Comparison of ENCODE assay signal across 7 cellular contexts in the genomic region with DNA sequence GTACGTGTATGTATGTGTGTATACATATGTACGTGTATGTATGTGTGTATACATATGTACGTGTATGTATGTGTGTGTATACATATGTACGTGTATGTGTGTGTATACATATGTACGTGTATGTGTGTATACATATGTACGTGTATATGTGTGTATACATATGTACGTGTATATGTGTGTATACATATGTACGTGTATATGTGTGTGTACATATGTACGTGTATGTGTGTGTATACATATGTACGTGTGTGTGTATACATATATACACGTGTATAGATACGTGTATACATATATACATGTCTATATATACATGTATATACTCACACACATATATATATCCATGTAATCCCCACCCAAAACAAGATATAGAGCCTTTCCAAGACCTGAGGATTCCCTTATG. TPM values are rescaled to one million over a fixed set of nuclear protein-coding genes. Genes with fewer than 3 reads are reported as not detected.
DNase-seq lines count a peak whose midpoint lies in the region; ATAC-seq, FAIRE-seq and TF ChIP-seq lines count a peak whose summit lies in the region.
"Not testable (repeated sequence)": the region's sequence is repeated elsewhere in the genome, so short reads cannot be mapped to it uniquely, and the experiment has no call there.

No MANE protein-coding gene starts in this region.

- peak overlapping the region in 5 of 9 donors; percentile 67 to 98 (median 96) for H3K27ac Mint-ChIP-seq in naive thymus-derived CD4-positive, alpha-beta T cell

- RAD21 ChIA-PET in GM12878 (lab: Charles Lee; ENCODE audit: unreplicated experiment), result not testable (repeated sequence)

- H3K36me3 ChIP-seq in GM12878 (ENCODE audit: control insufficient read depth in 2 of 2, insufficient read depth in 2 of 2, low read length in 1 of 2); hepatocyte (replicated peaks; ENCODE audit: insufficient read depth, low read depth); naive thymus-derived CD4-positive, alpha-beta T cell (ENCODE audit: control insufficient read depth in 2 of 3, insufficient read depth in 3 of 3, low read length in 3 of 3): not testable (repeated sequence)

- not testable (repeated sequence) for H3K4me1 ChIP-seq in GM12878 (ENCODE audit: control insufficient read depth, insufficient read depth, low read length)
- peaks cover 14% of the 10 kb centered on the region for H3K4me1 ChIP-seq in hepatocyte (ENCODE audit: insufficient read depth)
- H3K4me1 ChIP-seq in naive thymus-derived CD4-positive, alpha-beta T cell (ENCODE audit: control insufficient read depth in 2 of 2, insufficient read depth in 2 of 2, low read length in 2 of 2), result peaks cover 10% of the 10 kb centered on the region in 2 donors

- SMC1A ChIA-PET in GM12878 (lab: Charles Lee; ENCODE audit: uncharacterized antibody, unreplicated experiment), result interaction anchor here (1.1 kb wide), 1 partner anchor 18 kb away, joined by 3 read pairs; no protein-coding TSS in a partner anchor

- not testable (repeated sequence) for H3K9me3 ChIP-seq in GM12878 (replicated peaks; ENCODE audit: control insufficient read depth, insufficient read depth, low read length); hepatocyte (ENCODE audit: low read depth); naive thymus-derived CD4-positive, alpha-beta T cell (ENCODE audit: control insufficient read depth in 2 of 3, low read length in 3 of 3)

- peak; percentile 89 for FAIRE-seq in D721Med (lab: Jason Lieb, UNC)
- FAIRE-seq in H54 (lab: Jason Lieb, UNC), result peak; percentile 81
- peak; percentile 78 for FAIRE-seq in GM12878 (lab: Jason Lieb, UNC)

- not testable (repeated sequence) for H3K27me3 Mint-ChIP-seq in naive thymus-derived CD4-positive, alpha-beta T cell

- not testable (repeated sequence) for TF ChIP-seq RAD21 in GM12878 (IDR thresholded peaks at IDR 0.05; ENCODE audit: insufficient read depth, low read depth, low read length)

- H3K9me3 Mint-ChIP-seq in naive thymus-derived CD4-positive, alpha-beta T cell, result not testable (repeated sequence)

- not testable (repeated sequence) for ATAC-seq in GM12878; naive thymus-derived CD4-positive, alpha-beta T cell

- 94% methylated on average over 12 of the region's 12 CpGs for WGBS in GM12878 (ENCODE audit: insufficient coverage, insufficient replicate concordance, low lambda C conversion rate, missing lambda C conversion rate)
- WGBS in hepatocyte (ENCODE audit: low lambda C conversion rate, missing lambda C conversion rate), result 94% methylated on average over 12 of the region's 12 CpGs

- H3K36me3 Mint-ChIP-seq in naive thymus-derived CD4-positive, alpha-beta T cell, result not testable (repeated sequence)

- CTCF ChIA-PET in GM12878 (lab: Yijun Ruan, JAX), result interaction anchor here (1.2 to 1.5 kb wide), 2 partner anchors 11 to 19 kb away, joined by 3 to 4 read pairs; a partner anchor contains a TSS
- CTCF ChIA-PET in naive thymus-derived CD4-positive, alpha-beta T cell (lab: Charles Lee), result interaction anchor here (0.7 kb wide), 1 partner anchor 1164 kb away, joined by 3 read pairs; no protein-coding TSS in a partner anchor

- H3K4me3 Mint-ChIP-seq in naive thymus-derived CD4-positive, alpha-beta T cell, result peak overlapping the region in 6 of 10 donors; percentile 49 to 98 (median 95)

- not testable (repeated sequence) for H3K9me2 ChIP-seq in hepatocyte (replicated peaks; ENCODE audit: insufficient read depth)

- not testable (repeated sequence) for H3K79me2 ChIP-seq in GM12878 (ENCODE audit: control insufficient read depth, insufficient read depth, low read length); hepatocyte

- H3K27me3 ChIP-seq in GM12878 (replicated peaks in 1 of 2; ENCODE audit: control insufficient read depth in 2 of 2, insufficient read depth in 2 of 2, low read length in 1 of 2); hepatocyte; naive thymus-derived CD4-positive, alpha-beta T cell (ENCODE audit: control insufficient read depth in 2 of 2, insufficient read depth in 2 of 2, low read length in 2 of 2): not testable (repeated sequence)

- intact Hi-C loops in GM12878 (cut with micrococcal nuclease; ENCODE audit: unreplicated experiment), result not testable (repeated sequence)
- intact Hi-C loops in naive thymus-derived CD4-positive, alpha-beta T cell (cut with micrococcal nuclease), result loop anchor here (5.0 to 10.0 kb wide), 3 partner anchors 45 to 173 kb away; a partner anchor contains a TSS

- not testable (repeated sequence) for TF ChIP-seq POLR2A in H54 (IDR thresholded peaks at IDR 0.05; ENCODE audit: low read depth, low read length); GM12878 (IDR thresholded peaks at IDR 0.05; ENCODE audit: low read depth, low read length)

- not testable (repeated sequence) for BruUV-seq in GM12878 (replicated peaks; lab: Mats Ljungman, UMichigan)

- not testable (repeated sequence) for H3K4me3 ChIP-seq in GM12878; hepatocyte; naive thymus-derived CD4-positive, alpha-beta T cell (ENCODE audit: low read length)

- not testable (repeated sequence) for H2AFZ ChIP-seq in GM12878 (ENCODE audit: control insufficient read depth, low read depth, low read length); hepatocyte

- TF ChIP-seq EP300 in GM12878 (IDR thresholded peaks at IDR 0.05; ENCODE audit: borderline replicate concordance in 1 of 2, control insufficient read depth in 1 of 2, low read depth in 2 of 2, low read length in 2 of 2), result not testable (repeated sequence)

- in situ Hi-C loops in GM12878 (cut with MboI), result not testable (repeated sequence)

- H4K20me1 ChIP-seq in GM12878 (ENCODE audit: control insufficient read depth, insufficient read depth); hepatocyte (ENCODE audit: insufficient read depth, poor library complexity, severe bottlenecking): not testable (repeated sequence)

- H3K27ac ChIP-seq in 22Rv1 (peak overlapping the region; percentile 97), VCaP (peak overlapping the region; percentile 96; the same call in 1 of the 2 replicates), hepatocyte (peak overlapping the region; percentile 83)
- H3K27ac ChIP-seq in GM12878 (ENCODE audit: control insufficient read depth, insufficient read depth), result not testable (repeated sequence)
- peak overlapping the region; percentile 98 for H3K27ac ChIP-seq in naive thymus-derived CD4-positive, alpha-beta T cell (ENCODE audit: low read depth, low read length)

- peaks cover 11 to 38% (median 32%) of the 10 kb centered on the region in 7 donors for H3K4me1 Mint-ChIP-seq in naive thymus-derived CD4-positive, alpha-beta T cell

- H3K9ac ChIP-seq in GM12878 (ENCODE audit: control insufficient read depth, insufficient read depth, low read length), result not testable (repeated sequence)

- not testable (repeated sequence) for DNase-seq in D721Med (ENCODE audit: insufficient read length, low spot score); H54 (ENCODE audit: insufficient read length, low spot score); GM12878 (ENCODE audit: low read depth, low spot score); hepatocyte (ENCODE audit: low spot score); naive thymus-derived CD4-positive, alpha-beta T cell

- H3K4me2 ChIP-seq in GM12878 (ENCODE audit: control insufficient read depth, insufficient read depth), result not testable (repeated sequence)
- peak overlapping the region; percentile 82 for H3K4me2 ChIP-seq in hepatocyte

- TF ChIP-seq CTCF in 22Rv1 (IDR thresholded peaks at IDR 0.05); D721Med (IDR thresholded peaks at IDR 0.05; ENCODE audit: insufficient read depth, missing control alignments); VCaP (conservative IDR thresholded peaks at IDR 0.05); GM12878 (IDR thresholded peaks at IDR 0.05 in 2 of 3, conservative IDR thresholded peaks at IDR 0.05 in 1 of 3; ENCODE audit: control insufficient read depth in 2 of 3, extremely low read depth in 1 of 3, insufficient read depth in 1 of 3, low read depth in 3 of 3, low read length in 3 of 3); hepatocyte (IDR thresholded peaks at IDR 0.05; ENCODE audit: poor library complexity): not testable (repeated sequence)

- POLR2A ChIA-PET in GM12878 (lab: Charles Lee), result interaction anchor here (0.7 kb wide), 1 partner anchor 11 kb away, joined by 3 read pairs; no protein-coding TSS in a partner anchor
- POLR2A ChIA-PET in naive thymus-derived CD4-positive, alpha-beta T cell (lab: Charles Lee), result not testable (repeated sequence)

RNA-seq across cellular contexts. Expression of a gene that starts 2.0 kb away (rescaled TPM):
- 4.7 and 6.1 TPM in 2 replicates for total RNA-seq in GM12878 (2013; cell fraction: nucleolus; rRNA removed)
- total RNA-seq in GM12878 (2014; rRNA removed) (2.3 and 2.5 TPM in 2 replicates), GM12878 (2014; rRNA removed; fragmentation: Illumina TruSeq; extraction: Trizol) (0.83 and 1.0 TPM in 2 replicates), GM12878 (2021) (4.2 and 4.3 TPM in 2 replicates), hepatocyte (3.1 and 6.3 TPM in 2 replicates)
- 7.0 TPM for polyA plus RNA-seq in GM12878 (2011; ENCODE audit: low read depth)
- polyA plus RNA-seq in GM12878 (2011; rRNA removed) (0.46 and 1.2 TPM in 2 replicates), GM12878 (2014; fragmentation: Illumina TruSeq; extraction: Trizol) (0.87 and 1.1 TPM in 2 replicates), GM12878 (2014; fragmentation: Nextera tagmentation; extraction: Ambion mirVana) (under 1 TPM; 0.26 to 0.31 TPM), GM12878 (2014; rRNA removed) (2.2 TPM in 2 replicates), GM12878 (2016; fragmentation: Nextera tagmentation; extraction: Ambion mirVana) (1 to 10 TPM in 1 of 2 experiments, under 1 TPM in 1; 0.86 to 1.4 TPM), hepatocyte (3.2 and 5.9 TPM in 2 replicates)
- 0.45 and 0.60 TPM in 2 replicates for polyA plus RNA-seq in GM12878 (2011; cell fraction: cytosol; rRNA removed)
- polyA plus RNA-seq in GM12878 (2011; cell fraction: nucleus; rRNA removed), result 3.1 and 3.4 TPM in 2 replicates
- polyA plus RNA-seq in GM12878 (2012), result 2.9 and 3.6 TPM in 2 replicates
- 0.44 and 0.82 TPM in 2 replicates for polyA minus RNA-seq in GM12878 (2011; rRNA and poly(A)+ RNA removed)
- polyA minus RNA-seq in GM12878 (2011; cell fraction: cytosol; rRNA and poly(A)+ RNA removed), result 0.31 TPM in 1 of 2 replicates, not detected in the other
- 0.57 and 0.97 TPM in 2 replicates for polyA minus RNA-seq in GM12878 (2011; cell fraction: nucleus; rRNA and poly(A)+ RNA removed)
- total RNA-seq in naive thymus-derived CD4-positive, alpha-beta T cell, result 10 to 100 TPM in 4 of 5 experiments, 1 to 10 TPM in 1; 5.1 to 85.5 (median 33.5) TPM
- polyA plus RNA-seq in naive thymus-derived CD4-positive, alpha-beta T cell, result 1 to 10 TPM; 1.8 to 4.7 TPM

RNA-seq across cellular contexts. Expression of a gene that starts 18.8 kb away (rescaled TPM):
- 79.6 and 89.4 TPM in 2 replicates for total RNA-seq in GM12878 (2013; cell fraction: nucleolus; rRNA removed)
- total RNA-seq in GM12878 (2014; rRNA removed) (84.2 and 85.2 TPM in 2 replicates), GM12878 (2014; rRNA removed; fragmentation: Illumina TruSeq; extraction: Trizol) (94.3 and 94.8 TPM in 2 replicates), GM12878 (2021) (71.0 and 83.1 TPM in 2 replicates), hepatocyte (273 and 277 TPM in 2 replicates)
- 103 TPM for polyA plus RNA-seq in GM12878 (2011; ENCODE audit: low read depth)
- polyA plus RNA-seq in GM12878 (2011; rRNA removed) (228 and 267 TPM in 2 replicates), GM12878 (2014; fragmentation: Illumina TruSeq; extraction: Trizol) (170 and 209 TPM in 2 replicates), GM12878 (2014; fragmentation: Nextera tagmentation; extraction: Ambion mirVana) (100 to 1,000 TPM; 197 to 222 TPM), GM12878 (2014; rRNA removed) (162 and 183 TPM in 2 replicates), GM12878 (2016; fragmentation: Nextera tagmentation; extraction: Ambion mirVana) (100 to 1,000 TPM; 132 to 147 TPM), hepatocyte (303 and 348 TPM in 2 replicates)
- 245 and 337 TPM in 2 replicates for polyA plus RNA-seq in GM12878 (2011; cell fraction: cytosol; rRNA removed)
- polyA plus RNA-seq in GM12878 (2011; cell fraction: nucleus; rRNA removed), result 129 and 179 TPM in 2 replicates
- 125 and 129 TPM in 2 replicates for polyA plus RNA-seq in GM12878 (2012)
- polyA minus RNA-seq in GM12878 (2011; rRNA and poly(A)+ RNA removed), result 200 and 276 TPM in 2 replicates
- 51.3 and 73.5 TPM in 2 replicates for polyA minus RNA-seq in GM12878 (2011; cell fraction: cytosol; rRNA and poly(A)+ RNA removed)
- polyA minus RNA-seq in GM12878 (2011; cell fraction: nucleus; rRNA and poly(A)+ RNA removed), result 32.9 and 53.5 TPM in 2 replicates
- total RNA-seq in naive thymus-derived CD4-positive, alpha-beta T cell, result 100 to 1,000 TPM; 231 to 306 (median 271) TPM
- polyA plus RNA-seq in naive thymus-derived CD4-positive, alpha-beta T cell, result 1,000 to 10,000 TPM; 1,567 to 1,584 TPM

RNA-seq across cellular contexts. Expression of a gene that starts 46.9 kb away (rescaled TPM):
- total RNA-seq in GM12878 (2013; cell fraction: nucleolus; rRNA removed), result 20.3 and 23.0 TPM in 2 replicates
- 13.4 and 14.0 TPM in 2 replicates for total RNA-seq in GM12878 (2014; rRNA removed)
- total RNA-seq in GM12878 (2014; rRNA removed; fragmentation: Illumina TruSeq; extraction: Trizol), result 13.0 and 13.9 TPM in 2 replicates
- total RNA-seq in GM12878 (2021), result 22.3 and 24.3 TPM in 2 replicates
- polyA plus RNA-seq in GM12878 (2011; ENCODE audit: low read depth), result 14.8 TPM
- polyA plus RNA-seq in GM12878 (2011; rRNA removed), result 25.1 and 26.3 TPM in 2 replicates
- 12.9 and 14.7 TPM in 2 replicates for polyA plus RNA-seq in GM12878 (2011; cell fraction: cytosol; rRNA removed)
- polyA plus RNA-seq in GM12878 (2011; cell fraction: nucleus; rRNA removed), result 11.1 and 13.3 TPM in 2 replicates
- polyA plus RNA-seq in GM12878 (2012), result 14.4 and 19.1 TPM in 2 replicates
- 29.7 and 44.0 TPM in 2 replicates for polyA plus RNA-seq in GM12878 (2014; fragmentation: Illumina TruSeq; extraction: Trizol)
- polyA plus RNA-seq in GM12878 (2014; fragmentation: Nextera tagmentation; extraction: Ambion mirVana), result 1 to 10 TPM; 5.8 to 9.4 TPM
- 18.9 and 19.7 TPM in 2 replicates for polyA plus RNA-seq in GM12878 (2014; rRNA removed)
- polyA plus RNA-seq in GM12878 (2016; fragmentation: Nextera tagmentation; extraction: Ambion mirVana), result 10 to 100 TPM; 12.1 to 15.0 TPM
- 12.2 and 12.4 TPM in 2 replicates for polyA minus RNA-seq in GM12878 (2011; rRNA and poly(A)+ RNA removed)
- polyA minus RNA-seq in GM12878 (2011; cell fraction: cytosol; rRNA and poly(A)+ RNA removed), result 4.5 and 6.9 TPM in 2 replicates
- 4.4 and 7.7 TPM in 2 replicates for polyA minus RNA-seq in GM12878 (2011; cell fraction: nucleus; rRNA and poly(A)+ RNA removed)
- 10.4 and 11.6 TPM in 2 replicates for total RNA-seq in hepatocyte
- polyA plus RNA-seq in hepatocyte, result 6.9 and 8.6 TPM in 2 replicates
- total RNA-seq in naive thymus-derived CD4-positive, alpha-beta T cell, result 10 to 100 TPM; 23.4 to 42.3 (median 36.6) TPM
- polyA plus RNA-seq in naive thymus-derived CD4-positive, alpha-beta T cell, result 10 to 100 TPM; 10.8 to 16.6 TPM

RNA-seq across cellular contexts. Expression of a gene that starts 50.4 kb away (rescaled TPM):
- total RNA-seq in GM12878 (2013; cell fraction: nucleolus; rRNA removed), result 0.34 TPM in 1 of 2 replicates, not detected in the other
- total RNA-seq in GM12878 (2014; rRNA removed) (1.7 and 3.0 TPM in 2 replicates), GM12878 (2014; rRNA removed; fragmentation: Illumina TruSeq; extraction: Trizol) (2.6 and 3.2 TPM in 2 replicates), GM12878 (2021) (3.1 and 4.0 TPM in 2 replicates), hepatocyte (19.9 and 28.3 TPM in 2 replicates)
- 0.58 TPM for polyA plus RNA-seq in GM12878 (2011; ENCODE audit: low read depth)
- polyA plus RNA-seq in GM12878 (2011; rRNA removed) (0.26 and 0.42 TPM in 2 replicates), GM12878 (2014; fragmentation: Illumina TruSeq; extraction: Trizol) (7.1 and 8.1 TPM in 2 replicates), GM12878 (2014; fragmentation: Nextera tagmentation; extraction: Ambion mirVana) (1 to 10 TPM; 5.3 to 6.3 TPM), GM12878 (2014; rRNA removed) (3.9 and 4.9 TPM in 2 replicates), GM12878 (2016; fragmentation: Nextera tagmentation; extraction: Ambion mirVana) (1 to 10 TPM; 3.8 to 4.5 TPM), hepatocyte (16.5 and 24.6 TPM in 2 replicates)
- 0.45 and 0.78 TPM in 2 replicates for polyA plus RNA-seq in GM12878 (2011; cell fraction: cytosol; rRNA removed)
- polyA plus RNA-seq in GM12878 (2011; cell fraction: nucleus; rRNA removed), result 0.10 and 0.45 TPM in 2 replicates
- 1.0 and 1.6 TPM in 2 replicates for polyA plus RNA-seq in GM12878 (2012)
- 0.41 TPM in 1 of 2 replicates, not detected in the other for polyA minus RNA-seq in GM12878 (2011; rRNA and poly(A)+ RNA removed)
- not detected in 2 replicates for polyA minus RNA-seq in GM12878 (2011; cell fraction: cytosol; rRNA and poly(A)+ RNA removed)
- not detected in 2 replicates for polyA minus RNA-seq in GM12878 (2011; cell fraction: nucleus; rRNA and poly(A)+ RNA removed)
- total RNA-seq in naive thymus-derived CD4-positive, alpha-beta T cell, result 1 to 10 TPM; 1.5 to 7.4 (median 4.2) TPM
- 10 to 100 TPM; 10.6 to 16.2 TPM for polyA plus RNA-seq in naive thymus-derived CD4-positive, alpha-beta T cell
